In genomic region chr19:12722566-12723382, GRCh38 we compare ENCODE assay signal across 1 cellular context.
A peak's percentile ranks its signal among the peaks of the same experiment; 100 is the strongest.
TF ChIP-seq lines count a peak whose summit lies in the region.

No MANE protein-coding gene starts in this region.

TF ChIP-seq in HepG2, 621 proteins besides CTCF, POLR2A, EP300 and RAD21 (continued from another document and continues in another):
- TF ChIP-seq ZBTB2 (CRISPR knock-in tag; IDR thresholded peaks at IDR 0.05; ENCODE audit: low read depth) (no peak), FOXJ3 (CRISPR knock-in tag; IDR thresholded peaks at IDR 0.05; ENCODE audit: borderline replicate concordance) (no peak), KDM5B (CRISPR knock-in tag; IDR thresholded peaks at IDR 0.05; ENCODE audit: borderline replicate concordance) (no peak), PHF21A (CRISPR knock-in tag; IDR thresholded peaks at IDR 0.05) (no peak), HNF1B (CRISPR knock-in tag; IDR thresholded peaks at IDR 0.05) (no peak; the same call in 1 of the 2 replicates), MLXIP (CRISPR knock-in tag; IDR thresholded peaks at IDR 0.05; ENCODE audit: borderline replicate concordance) (no peak), ZNF709 (CRISPR knock-in tag; IDR thresholded peaks at IDR 0.05) (0 out of 2 replicates have a peak, but pooled peaks have one; percentile 48), CC2D1A (CRISPR knock-in tag; IDR thresholded peaks at IDR 0.05) (no peak), ZNF574 (CRISPR knock-in tag; IDR thresholded peaks at IDR 0.05) (peak; percentile 99), ZNF557 (CRISPR knock-in tag; IDR thresholded peaks at IDR 0.05) (peak; percentile 74; the same call in 1 of the 2 replicates), SNAPC5 (CRISPR knock-in tag; IDR thresholded peaks at IDR 0.05; ENCODE audit: borderline replicate concordance) (no peak), CSRNP1 (CRISPR knock-in tag; IDR thresholded peaks at IDR 0.05) (no peak), MIER2 (CRISPR knock-in tag; IDR thresholded peaks at IDR 0.05) (no peak; the same call in 1 of the 2 replicates), ZNF674 (CRISPR knock-in tag; IDR thresholded peaks at IDR 0.05; ENCODE audit: low read depth) (no peak), ZNF784 (CRISPR knock-in tag; IDR thresholded peaks at IDR 0.05; ENCODE audit: borderline replicate concordance) (0 out of 2 replicates have a peak, but pooled peaks have one; percentile 41), NR1H2 (CRISPR knock-in tag; IDR thresholded peaks at IDR 0.05; ENCODE audit: borderline replicate concordance, low read depth) (no peak), ZNF761 (CRISPR knock-in tag; conservative IDR thresholded peaks at IDR 0.05) (peak; percentile 65; the same call in 1 of the 2 replicates), MED13 (CRISPR knock-in tag; IDR thresholded peaks at IDR 0.05) (no peak), PHF8 (CRISPR knock-in tag; IDR thresholded peaks at IDR 0.05) (peak; percentile 57; the same call in 1 of the 2 replicates), ZMYM2 (CRISPR knock-in tag; IDR thresholded peaks at IDR 0.05) (no peak), TRIM24 (CRISPR knock-in tag; IDR thresholded peaks at IDR 0.05) (no peak), ZNF20 (CRISPR knock-in tag; IDR thresholded peaks at IDR 0.05) (no peak), ELF4 (CRISPR knock-in tag; IDR thresholded peaks at IDR 0.05; ENCODE audit: borderline replicate concordance) (no peak), SMAD9 (CRISPR knock-in tag; IDR thresholded peaks at IDR 0.05) (no peak), DMAP1 (CRISPR knock-in tag; IDR thresholded peaks at IDR 0.05) (peak; percentile 68), NFATC3 (CRISPR knock-in tag; IDR thresholded peaks at IDR 0.05) (no peak), ARID4A (CRISPR knock-in tag; IDR thresholded peaks at IDR 0.05; ENCODE audit: borderline replicate concordance) (peak; percentile 67; the same call in 1 of the 2 replicates), MTERF4 (CRISPR knock-in tag; IDR thresholded peaks at IDR 0.05) (no peak), DPF2 (CRISPR knock-in tag; IDR thresholded peaks at IDR 0.05; ENCODE audit: borderline replicate concordance, low read depth) (no peak), ZNF230 (CRISPR knock-in tag; IDR thresholded peaks at IDR 0.05) (no peak), PATZ1 (CRISPR knock-in tag; IDR thresholded peaks at IDR 0.05) (no peak), GLMP (CRISPR knock-in tag; IDR thresholded peaks at IDR 0.05; ENCODE audit: borderline replicate concordance) (no peak)
